1 cellular context compared by ENCODE assay signal in genomic region chr17:73719588-73720071, GRCh38.
TF ChIP-seq lines count a peak whose summit lies in the region.

No MANE protein-coding gene starts in this region.

TF ChIP-seq in HepG2, 621 proteins besides CTCF, POLR2A, EP300 and RAD21 (continued from another document):
- TF ChIP-seq SNAPC4 (CRISPR knock-in tag; IDR thresholded peaks at IDR 0.05), result no peak
- 0 out of 2 replicates have a peak, but pooled peaks have one; percentile 17 for TF ChIP-seq ZNF318 (CRISPR knock-in tag; IDR thresholded peaks at IDR 0.05)
- no peak for TF ChIP-seq ARID3A (IDR thresholded peaks at IDR 0.05; ENCODE audit: low read depth, low read length)
- TF ChIP-seq NCOR1 (IDR thresholded peaks at IDR 0.05; ENCODE audit: borderline replicate concordance, low read length), result no peak
- peak; percentile 40 for TF ChIP-seq ZNF781 (CRISPR knock-in tag; IDR thresholded peaks at IDR 0.05; ENCODE audit: borderline replicate concordance, not compliant biosample characterization)
- 0 out of 2 replicates have a peak, but pooled peaks have one; percentile 30 for TF ChIP-seq MZF1 (CRISPR knock-in tag; IDR thresholded peaks at IDR 0.05; ENCODE audit: borderline replicate concordance)
- no peak for TF ChIP-seq ZNF317 (CRISPR knock-in tag; IDR thresholded peaks at IDR 0.05)
- TF ChIP-seq ZFY (CRISPR knock-in tag; IDR thresholded peaks at IDR 0.05), result 0 out of 2 replicates have a peak, but pooled peaks have one; percentile 23
- 0 out of 2 replicates have a peak, but pooled peaks have one; percentile 2 for TF ChIP-seq DZIP1 (CRISPR knock-in tag; IDR thresholded peaks at IDR 0.05)
- TF ChIP-seq SMYD3 (CRISPR knock-in tag; IDR thresholded peaks at IDR 0.05), result no peak
- TF ChIP-seq NR3C1 (CRISPR knock-in tag; IDR thresholded peaks at IDR 0.05), result no peak
- TF ChIP-seq ZNF598 (CRISPR knock-in tag; IDR thresholded peaks at IDR 0.05; ENCODE audit: borderline replicate concordance), result no peak
- TF ChIP-seq TARDBP (CRISPR knock-in tag; IDR thresholded peaks at IDR 0.05), result peak; percentile 34; the same call in 1 of the 2 replicates
- TF ChIP-seq TFAP4 (IDR thresholded peaks at IDR 0.05; ENCODE audit: borderline replicate concordance, low read depth), result peak; percentile 78; the same call in 1 of the 2 replicates
- TF ChIP-seq ETV6 (CRISPR knock-in tag; conservative IDR thresholded peaks at IDR 0.05), result 0 out of 2 replicates have a peak, but pooled peaks have one; percentile 19
- TF ChIP-seq ZSCAN21 (CRISPR knock-in tag; IDR thresholded peaks at IDR 0.05; ENCODE audit: borderline replicate concordance), result 0 out of 2 replicates have a peak, but pooled peaks have one; percentile 29
- TF ChIP-seq ZBTB20 (CRISPR knock-in tag; IDR thresholded peaks at IDR 0.05; ENCODE audit: borderline replicate concordance, low read depth), result peak; percentile 26; the same call in 1 of the 2 replicates
- 0 out of 2 replicates have a peak, but pooled peaks have one; percentile 18 for TF ChIP-seq ZNF274 (CRISPR knock-in tag; IDR thresholded peaks at IDR 0.05)
- 0 out of 2 replicates have a peak, but pooled peaks have one; percentile 19 for TF ChIP-seq ZFP91 (CRISPR knock-in tag; IDR thresholded peaks at IDR 0.05; ENCODE audit: borderline replicate concordance)
TF ChIP-seq in HepG2: peak in this region for 33.
